ENCODE assay signal across 8 cellular contexts in genomic region chr20:25195014-25195961, GRCh38. TPM values are rescaled to one million over a fixed set of nuclear protein-coding genes. Genes with fewer than 3 reads are reported as not detected.
DNase-seq lines count a peak whose midpoint lies in the region; ATAC-seq and TF ChIP-seq lines count a peak whose summit lies in the region.

Gene ENTPD6, plus strand, starts transcription at chr20:25195712. Its CDS starts 10,825 bp downstream, at chr20:25206537.

- peaks cover 23% of the 10 kb centered on the region for H4K20me1 ChIP-seq in GM23338 (replicated peaks; ENCODE audit: insufficient read depth)

- H3K27ac ChIP-seq in GM23338 (ENCODE audit: low read depth) = no peak within 1 kb of the TSS

- H3K27ac Mint-ChIP-seq in GM23338 (no peak within 1 kb of the TSS), nephron (peak within 1 kb of the TSS in 2 of 3 experiments; percentile 44 to 63)
- H3K27ac Mint-ChIP-seq in activated T-helper 2 cell treated with anti-CD3 and anti-CD28 coated beads, Interferon-gamma antibody, Interleukin-2, Interleukin-4, amounts not matched to agents 10 μg/mL and 5 μg/mL and 100 μg/mL, durations not matched to agents 14 hours and 24 hours and 36 hours = peak within 1 kb of the TSS; percentile 75

- H3K27me3 ChIP-seq in GM23338 (ENCODE audit: insufficient read depth) = peaks cover 10% of the 10 kb centered on the region

- peak within 1 kb of the TSS; percentile 94 for H3K4me3 ChIP-seq in GM23338

- no peaks in the 10 kb centered on the region for H3K9me2 ChIP-seq in GM23338 (ENCODE audit: insufficient read depth)

- H3K9me3 Mint-ChIP-seq in GM23338 (no peaks in the 10 kb centered on the region; the same call in 1 of the 3 replicates), nephron (no peaks in the 10 kb centered on the region)
- H3K9me3 Mint-ChIP-seq in activated T-helper 2 cell treated with anti-CD3 and anti-CD28 coated beads, Interferon-gamma antibody, Interleukin-2, Interleukin-4, amounts not matched to agents 10 μg/mL and 5 μg/mL and 100 μg/mL, durations not matched to agents 14 hours and 24 hours and 36 hours = no peaks in the 10 kb centered on the region

- ATAC-seq in GM23338 = peak; percentile 71
- ATAC-seq in stimulated activated naive CD8-positive, alpha-beta T cell treated with anti-CD3 and anti-CD28 coated beads, Interleukin-15, Interleukin-2, amounts not matched to agents 100 U/mL and 50 U/mL, for 24 hours = peak; percentile 85

- H3K27me3 Mint-ChIP-seq in GM23338 (ENCODE audit: insufficient read depth, low read depth, poor library complexity) = peaks cover 4% of the 10 kb centered on the region
- peaks cover 6% of the 10 kb centered on the region for H3K27me3 Mint-ChIP-seq in activated T-helper 2 cell treated with anti-CD3 and anti-CD28 coated beads, Interferon-gamma antibody, Interleukin-2, Interleukin-4, amounts not matched to agents 10 μg/mL and 5 μg/mL and 100 μg/mL, durations not matched to agents 14 hours and 24 hours and 36 hours (ENCODE audit: low read depth)
- H3K27me3 Mint-ChIP-seq in nephron (ENCODE audit: low read depth) = peaks cover 17% of the 10 kb centered on the region

- H3K36me3 Mint-ChIP-seq in GM23338 (ENCODE audit: low read depth) (no peaks in the 10 kb centered on the region), nephron (ENCODE audit: low read depth) (no peaks in the 10 kb centered on the region)
- H3K36me3 Mint-ChIP-seq in activated T-helper 2 cell treated with anti-CD3 and anti-CD28 coated beads, Interferon-gamma antibody, Interleukin-2, Interleukin-4, amounts not matched to agents 10 μg/mL and 5 μg/mL and 100 μg/mL, durations not matched to agents 14 hours and 24 hours and 36 hours (ENCODE audit: low read depth) = peaks cover 23% of the 10 kb centered on the region

- peak within 1 kb of the TSS; percentile 91 for H2AFZ ChIP-seq in GM23338

- H3K4me3 Mint-ChIP-seq in GM23338 (peak within 1 kb of the TSS; percentile 92), nephron (peak within 1 kb of the TSS; percentile 93 to 97 (median 96))
- H3K4me3 Mint-ChIP-seq in activated T-helper 2 cell treated with anti-CD3 and anti-CD28 coated beads, Interferon-gamma antibody, Interleukin-2, Interleukin-4, amounts not matched to agents 10 μg/mL and 5 μg/mL and 100 μg/mL, durations not matched to agents 14 hours and 24 hours and 36 hours (ENCODE audit: low read depth) = peak within 1 kb of the TSS; percentile 94

- DNase-seq in EH (ENCODE audit: low read depth) (peak; percentile 88), GM23338 (ENCODE audit: low spot score) (peak; percentile 83), Kasumi-1 (lab: John Stamatoyannopoulos, UW) (peak; percentile 76 to 89), RPMI7951 (ENCODE audit: low read depth) (peak; percentile 83), fibroblast of peridontal ligament (ENCODE audit: extremely low read depth) (peak; percentile 76)
- peak; percentile 88 for DNase-seq in activated T-helper 2 cell treated with anti-CD3 and anti-CD28 coated beads, Interferon-gamma antibody, Interleukin-2, Interleukin-4, amounts not matched to agents 10 μg/mL and 5 μg/mL and 100 μg/mL, durations not matched to agents 14 hours and 24 hours and 36 hours (ENCODE audit: low spot score)
- DNase-seq in stimulated activated naive CD8-positive, alpha-beta T cell treated with anti-CD3 and anti-CD28 coated beads, Interleukin-15, Interleukin-2, amounts not matched to agents 100 U/mL and 50 U/mL, for 24 hours = peak; percentile 96

- H3K4me2 ChIP-seq in GM23338 = peak within 1 kb of the TSS; percentile 99

- no peaks in the 10 kb centered on the region for H3K36me3 ChIP-seq in GM23338 (ENCODE audit: insufficient read depth)

- 0 out of 2 replicates have a peak, but pooled peaks cover 2% of the 10 kb centered on the region for H3F3A ChIP-seq in GM23338 (replicated peaks; ENCODE audit: low read depth)

- intact Hi-C loops in activated T-helper 2 cell treated with anti-CD3 and anti-CD28 coated beads, Interferon-gamma antibody, Interleukin-2, Interleukin-4, amounts not matched to agents 10 μg/mL and 5 μg/mL and 100 μg/mL, durations not matched to agents 14 hours and 24 hours and 36 hours (cut with micrococcal nuclease) = loop anchor here (5.0 kb wide), 2 partner anchors 42 to 203 kb away; partner anchors contain the start of gene APMAP

- H3K79me2 ChIP-seq in GM23338 (replicated peaks; ENCODE audit: insufficient read depth) = peaks cover 26% of the 10 kb centered on the region

- H3K4me1 Mint-ChIP-seq in GM23338 = peaks cover 27% of the 10 kb centered on the region
- H3K4me1 Mint-ChIP-seq in activated T-helper 2 cell treated with anti-CD3 and anti-CD28 coated beads, Interferon-gamma antibody, Interleukin-2, Interleukin-4, amounts not matched to agents 10 μg/mL and 5 μg/mL and 100 μg/mL, durations not matched to agents 14 hours and 24 hours and 36 hours (ENCODE audit: low read depth) = peaks cover 22% of the 10 kb centered on the region
- H3K4me1 Mint-ChIP-seq in nephron = peaks cover 36% of the 10 kb centered on the region

- TF ChIP-seq CTCF in GM23338 (conservative IDR thresholded peaks at IDR 0.05; ENCODE audit: low read depth in 2 of 2) (peak; percentile 5 to 24; a peak in 1 of 4 replicates), nephron (IDR thresholded peaks at IDR 0.05; ENCODE audit: unreplicated experiment in 3 of 3) (no peak)

- peaks cover 11% of the 10 kb centered on the region; the same call in 1 of the 2 replicates for H3K4me1 ChIP-seq in GM23338 (ENCODE audit: insufficient read depth)

TF ChIP-seq in GM23338, 12 proteins besides CTCF, POLR2A, EP300 and RAD21 (continues in another document):
- peak; percentile 90 for TF ChIP-seq POLR2AphosphoS5 (IDR thresholded peaks at IDR 0.05; ENCODE audit: low read depth)
- no peak for TF ChIP-seq ETS1 (IDR thresholded peaks at IDR 0.05)
- TF ChIP-seq CREB1 (CRISPR knock-in tag; IDR thresholded peaks at IDR 0.05; ENCODE audit: low read depth) = peak; percentile 89

RNA-seq across cellular contexts. Expression of gene ENTPD6, which starts in this region (rescaled TPM):
- 45.9 TPM in 2 replicates for total RNA-seq in GM23338 (2014; rRNA removed; shearing (Covaris generic))
- polyA plus RNA-seq in GM23338 (2016; fragmentation: Nextera tagmentation; extraction: Ambion mirVana) = 19.0 and 19.3 TPM in 2 replicates
- total RNA-seq in RPMI7951 (2014; rRNA removed; shearing (Covaris generic)) = 29.3 and 32.4 TPM in 2 replicates
- 48.8 and 49.1 TPM in 2 replicates for total RNA-seq in activated T-helper 2 cell treated with anti-CD3 and anti-CD28 coated beads, Interferon-gamma antibody, Interleukin-2, Interleukin-4, amounts not matched to agents 10 μg/mL and 5 μg/mL and 100 μg/mL, durations not matched to agents 14 hours and 24 hours and 36 hours

Comparison
In these comparisons a context has a peak if more than half of its experiments do, and no peak if none do; other contexts are left out.
1. CTCF ChIP-seq: peak in GM23338 (2 of 2); none in nephron (0 of 3).
2. Peak in every context shown above with its lines, with median percentiles within 50 percentile points of each other: DNase-seq and H3K4me3 Mint-ChIP-seq.